24 cellular contexts compared by ENCODE assay signal in genomic region chr9:87886210-87887150, GRCh38. TPM values are rescaled to one million over a fixed set of nuclear protein-coding genes. Genes with fewer than 3 reads are reported as not detected.
DNase-seq lines count a peak whose midpoint lies in the region; ATAC-seq, FAIRE-seq and TF ChIP-seq lines count a peak whose summit lies in the region.
"Had no signal": no experiment of that assay in that cellular context is flagged by ENCODE, and none has a peak within 500 bp of the region (broad histone marks: within the 10 kb centered on the region; RNA-seq: fewer than 3 reads in every experiment).

No MANE protein-coding gene starts in this region.

- CTCF ChIA-PET in HEK293T (lab: Yijun Ruan, JAX) (no interaction called here), K562 (lab: Yijun Ruan, JAX; ENCODE audit: low intra/inter-chr PET ratio) (no interaction called here)

- POLR2A ChIA-PET in HEK293T (lab: Yijun Ruan, JAX), result no interaction called here
- POLR2A ChIA-PET in K562 (lab: Yijun Ruan, JAX), result no interaction called here

- H3K9me3 ChIP-seq in K562 (replicated peaks; ENCODE audit: control insufficient read depth, insufficient read depth, low read depth, low read length) (no peaks in the 10 kb centered on the region), neuronal stem cell (replicated peaks in 1 of 2; ENCODE audit: control insufficient read depth in 2 of 2, insufficient read depth in 1 of 2, low read depth in 1 of 2, low read length in 2 of 2) (no peaks in the 10 kb centered on the region)
- H3K9me3 ChIP-seq: SJCRH30 had no signal

- H2BK12ac ChIP-seq in neuronal stem cell (ENCODE audit: low read length), result no peak overlapping the region

- H3K9ac ChIP-seq in K562 (ENCODE audit: insufficient read depth in 1 of 2, low read depth in 2 of 2, low read length in 2 of 2) (no peak overlapping the region), neuronal stem cell (ENCODE audit: low read depth, low read length, poor library complexity) (no peak overlapping the region)
- H3K9ac ChIP-seq: KMS-11 had no signal

- no peak for TF ChIP-seq EP300 in K562 (IDR thresholded peaks at IDR 0.05; ENCODE audit: low read length)

- H3K4me1 ChIP-seq in K562 (replicated peaks in 1 of 2; ENCODE audit: control insufficient read depth in 2 of 2, insufficient read depth in 2 of 2, low read length in 2 of 2) (peaks cover 0 to 6% of the 10 kb centered on the region in 2 experiments; a peak in 1 of 5 replicates), neuronal stem cell (ENCODE audit: control insufficient read depth in 2 of 2, insufficient read depth in 1 of 2, low read depth in 1 of 2, low read length in 2 of 2) (peaks cover 0 to 5% of the 10 kb centered on the region in 2 donors)
- H3K4me1 ChIP-seq: SJCRH30 had no signal

- no peak overlapping the region for H2AFZ ChIP-seq in K562 (ENCODE audit: low read depth, low read length)
- H2AFZ ChIP-seq in neuronal stem cell (ENCODE audit: low read length), result no peak overlapping the region
- H2AFZ ChIP-seq: PC-9 had no signal

- ATAC-seq in K562, result no peak
- ATAC-seq: Right ventricle myocardium inferior had no signal

- H2BK120ac ChIP-seq in neuronal stem cell (ENCODE audit: low read depth, low read length), result no peak overlapping the region

- FAIRE-seq in K562 (lab: Jason Lieb, UNC), result no peak
- FAIRE-seq in GM19239 (lab: Jason Lieb, UNC), result no peak
- FAIRE-seq: GM18507, H54 had no signal

- no peak overlapping the region for H3K18ac ChIP-seq in neuronal stem cell (ENCODE audit: low read length)

- no peak for TF ChIP-seq RAD21 in K562 (CRISPR knock-in tag; conservative IDR thresholded peaks at IDR 0.05 in 1 of 2, IDR thresholded peaks at IDR 0.05 in 1 of 2)

- no peak overlapping the region for H3K4ac ChIP-seq in neuronal stem cell (ENCODE audit: low read length)

- H3K14ac ChIP-seq in neuronal stem cell (ENCODE audit: low read length), result no peak overlapping the region

- H3K27me3 ChIP-seq in K562 (ENCODE audit: control insufficient read depth in 2 of 2, insufficient read depth in 2 of 2, low read length in 2 of 2) (peaks cover 0 to 43% of the 10 kb centered on the region in 2 experiments; a peak in 2 of 5 replicates), neuronal stem cell (ENCODE audit: control insufficient read depth in 3 of 3, insufficient read depth in 3 of 3, low read depth in 1 of 3, low read length in 3 of 3) (no peaks in the 10 kb centered on the region)
- H3K27me3 ChIP-seq: SJCRH30 had no signal

- no peaks in the 10 kb centered on the region for H4K20me1 ChIP-seq in K562 (replicated peaks; ENCODE audit: control insufficient read depth, insufficient read depth, low read length)

- no peaks in the 10 kb centered on the region for H3K36me3 ChIP-seq in K562 (ENCODE audit: control insufficient read depth, insufficient read depth, low read length)
- H3K36me3 ChIP-seq in neuronal stem cell (replicated peaks in 1 of 2; ENCODE audit: control insufficient read depth in 2 of 2, insufficient read depth in 2 of 2, low read length in 2 of 2), result no peaks in the 10 kb centered on the region
- H3K36me3 ChIP-seq: SJCRH30 had no signal

- H3K23ac ChIP-seq in neuronal stem cell (ENCODE audit: low read depth, low read length, poor library complexity), result no peak overlapping the region

- H4K8ac ChIP-seq in neuronal stem cell (ENCODE audit: low read depth, low read length), result no peak overlapping the region

- intact Hi-C loops in K562 (cut with micrococcal nuclease), result no loop called here

- no peaks in the 10 kb centered on the region for H3K79me1 ChIP-seq in neuronal stem cell (ENCODE audit: low read depth, low read length)

- no peak for TF ChIP-seq CTCF in K562 (IDR thresholded peaks at IDR 0.05 in 2 of 3, conservative IDR thresholded peaks at IDR 0.05 in 1 of 3; ENCODE audit: insufficient read depth in 2 of 3, low read depth in 1 of 3, low read length in 3 of 3)

- no peaks in the 10 kb centered on the region for H3K79me2 ChIP-seq in K562 (ENCODE audit: control insufficient read depth, insufficient read depth, low read length)

- 10% methylated on average over 9 of the region's 14 CpGs for WGBS in K562 (ENCODE audit: insufficient coverage, low coverage, missing lambda C conversion rate)
- WGBS in neuronal stem cell (ENCODE audit: extremely low coverage in 2 of 2, insufficient read length in 2 of 2, insufficient replicate concordance in 1 of 2), 2 donors, result no CpG with 5 or more reads among the region's 14 CpGs

- H4K91ac ChIP-seq in neuronal stem cell (ENCODE audit: low read depth, low read length, poor library complexity), result no peak overlapping the region

- no peak overlapping the region for H2BK15ac ChIP-seq in neuronal stem cell (ENCODE audit: low read length)

- no peak overlapping the region for H2BK5ac ChIP-seq in neuronal stem cell (ENCODE audit: low read length)

- no peak overlapping the region for H3K27ac ChIP-seq in K562 (ENCODE audit: extremely low read depth, low read depth, low read length)
- no peak overlapping the region for H3K27ac ChIP-seq in neuronal stem cell (replicated peaks; ENCODE audit: low read length)
- H3K27ac ChIP-seq: 22Rv1, KMS-11, PC-9, SJCRH30 had no signal

- H3K4me2 ChIP-seq in K562 (ENCODE audit: insufficient read depth, low read length), result no peak overlapping the region
- no peak overlapping the region for H3K4me2 ChIP-seq in neuronal stem cell (ENCODE audit: insufficient read depth, low read length, poor library complexity, severe bottlenecking)
- H3K4me2 ChIP-seq: KMS-11, PC-9 had no signal

- H3K9me1 ChIP-seq in K562 (ENCODE audit: control insufficient read depth, insufficient read depth, low read length), result no peaks in the 10 kb centered on the region

- in situ Hi-C loops in K562 (cut with MboI), result no loop called here

- no peak overlapping the region for H3K4me3 ChIP-seq in K562
- H3K4me3 ChIP-seq in neuronal stem cell (ENCODE audit: low read length in 2 of 2), result no peak overlapping the region
- H3K4me3 ChIP-seq: PC-9, SJCRH30 had no signal

- TF ChIP-seq POLR2A in K562 (conservative IDR thresholded peaks at IDR 0.05), result no peak

- DNase-seq in DMS 273 (lab: John Stamatoyannopoulos, UW; ENCODE audit: unreplicated experiment) (peak; percentile 61), DMS 273 treated with DMSO at 0.1 percent for 48 hours (lab: John Stamatoyannopoulos, UW) (no peak), HEK293T (ENCODE audit: extremely low spot score) (peak; percentile 1), K562 (ENCODE audit: extremely low read depth in 1 of 4, low spot score in 3 of 4) (no peak), neuronal stem cell (ENCODE audit: low spot score) (no peak), AG20443 (ENCODE audit: low spot score) (no peak), GM19239 (ENCODE audit: insufficient read length, low spot score) (no peak)
- peak; percentile 18 for DNase-seq in stimulated activated CD8-positive, alpha-beta memory T cell treated with anti-CD3 and anti-CD28 coated beads, Interleukin-4, amount 100 ng/mL, for 48 hours
- DNase-seq: Calu3, MM.1S, NCI-H1417, NCI-H1694, NCI-H2029 treated with DMSO at 0.1 percent for 48 hours, NCI-H774, PC-9, SJCRH30 had no signal

- no TSS peak for BruUV-seq in K562 (replicated peaks; lab: Mats Ljungman, UMichigan)

- no peak overlapping the region for H2AK5ac ChIP-seq in neuronal stem cell (ENCODE audit: low read depth, low read length)

TF ChIP-seq in HEK293T, 16 proteins besides CTCF, POLR2A, EP300 and RAD21 (continues in another document):
- TF ChIP-seq HDGF (IDR thresholded peaks at IDR 0.05; ENCODE audit: borderline replicate concordance) (no peak), ELF4 (IDR thresholded peaks at IDR 0.05) (no peak)

RNA-seq across cellular contexts. Expression of gene SPATA31E1, which starts 3.8 kb away (rescaled TPM):
- total RNA-seq in K562 (2011; cell fraction: chromatin; rRNA removed; ENCODE audit: low replicate concordance), result not detected in 2 replicates
- total RNA-seq in K562 (2011; cell fraction: nucleolus; rRNA removed), result not detected in 2 replicates
- not detected in 2 replicates for total RNA-seq in K562 (2011; cell fraction: nucleoplasm; rRNA removed)
- not detected in 2 replicates for total RNA-seq in K562 (2014; rRNA removed)
- not detected in 2 replicates for total RNA-seq in K562 (2014; rRNA removed; fragmentation: Illumina TruSeq; extraction: Trizol)
- total RNA-seq in K562 (2015; rRNA removed; fragmentation: Illumina TruSeq; extraction: Trizol), result not detected in 2 replicates
- total RNA-seq in K562 (2021), result not detected in 2 replicates
- polyA plus RNA-seq in K562 (2011; rRNA removed), result not detected in 2 replicates
- polyA plus RNA-seq in K562 (2011; cell fraction: cytosol; rRNA removed), result not detected in 2 replicates
- not detected in 2 replicates for polyA plus RNA-seq in K562 (2011; cell fraction: nucleus; rRNA removed)
- polyA plus RNA-seq in K562 (2012), result 0.03 TPM in 1 of 2 replicates, not detected in the other
- polyA plus RNA-seq in K562 (2014; fragmentation: Illumina TruSeq; extraction: Trizol), result not detected in 2 replicates
- polyA plus RNA-seq in K562 (2014; fragmentation: Nextera tagmentation; extraction: Ambion mirVana), result not detected
- not detected in 2 replicates for polyA plus RNA-seq in K562 (2014; rRNA removed)
- not detected in 2 replicates for polyA minus RNA-seq in K562 (2011; rRNA and poly(A)+ RNA removed)
- not detected in 2 replicates for polyA minus RNA-seq in K562 (2011; cell fraction: cytosol; rRNA and poly(A)+ RNA removed)
- not detected in 2 replicates for polyA minus RNA-seq in K562 (2011; cell fraction: nucleus; rRNA and poly(A)+ RNA removed)
- 0.01 TPM for polyA plus RNA-seq in neuronal stem cell (2013, experiment 1 of 2)
- polyA plus RNA-seq in neuronal stem cell (2013, experiment 2 of 2), result 0.03 TPM
- total RNA-seq: Calu3, G401, PC-9, Right ventricle myocardium inferior, RPMI7951, SJCRH30 had no signal
- polyA plus RNA-seq: BJ had no signal

RNA-seq across cellular contexts. Expression of gene SPATA31C1, which starts 31.3 kb away (rescaled TPM):
- 0.12 and 0.14 TPM in 2 replicates for total RNA-seq in K562 (2011; cell fraction: chromatin; rRNA removed; ENCODE audit: low replicate concordance)
- under 0.01 TPM in 1 of 2 replicates, not detected in the other for total RNA-seq in K562 (2011; cell fraction: nucleolus; rRNA removed)
- total RNA-seq in K562 (2011; cell fraction: nucleoplasm; rRNA removed), result 0.15 TPM in 1 of 2 replicates, not detected in the other
- total RNA-seq in K562 (2014; rRNA removed) (0.04 TPM in 1 of 2 replicates, not detected in the other), K562 (2014; rRNA removed; fragmentation: Illumina TruSeq; extraction: Trizol) (0.04 TPM in 1 of 2 replicates, not detected in the other), K562 (2015; rRNA removed; fragmentation: Illumina TruSeq; extraction: Trizol) (not detected in 2 replicates), K562 (2021) (0.07 TPM in 1 of 2 replicates, not detected in the other)
- polyA plus RNA-seq in K562 (2011; rRNA removed) (0.04 TPM in 1 of 2 replicates, not detected in the other), K562 (2014; fragmentation: Illumina TruSeq; extraction: Trizol) (0.07 and 0.08 TPM in 2 replicates), K562 (2014; fragmentation: Nextera tagmentation; extraction: Ambion mirVana) (under 1 TPM; 0.03 to 0.15 TPM), K562 (2014; rRNA removed) (0.13 TPM in 1 of 2 replicates, not detected in the other)
- not detected in 2 replicates for polyA plus RNA-seq in K562 (2011; cell fraction: cytosol; rRNA removed)
- 0.06 and 0.07 TPM in 2 replicates for polyA plus RNA-seq in K562 (2011; cell fraction: nucleus; rRNA removed)
- 0.13 and 0.14 TPM in 2 replicates for polyA plus RNA-seq in K562 (2012)
- not detected in 2 replicates for polyA minus RNA-seq in K562 (2011; rRNA and poly(A)+ RNA removed)
- not detected in 2 replicates for polyA minus RNA-seq in K562 (2011; cell fraction: cytosol; rRNA and poly(A)+ RNA removed)
- under 0.01 TPM in 1 of 2 replicates, not detected in the other for polyA minus RNA-seq in K562 (2011; cell fraction: nucleus; rRNA and poly(A)+ RNA removed)
- polyA plus RNA-seq in neuronal stem cell (2013, experiment 1 of 2), result 0.04 TPM
- polyA plus RNA-seq in neuronal stem cell (2013, experiment 2 of 2), result 0.03 TPM
- total RNA-seq: Calu3, G401, PC-9, Right ventricle myocardium inferior, RPMI7951 had no signal
- polyA plus RNA-seq: BJ had no signal

Comparison
In these comparisons a context has a peak if more than half of its experiments do, and no peak if none do; other contexts are left out.
1. DNase-seq: peak in DMS 273 (single experiment), HEK293T (single experiment) and stimulated activated CD8-positive, alpha-beta memory T cell treated with anti-CD3 and anti-CD28 coated beads, Interleukin-4, amount 100 ng/mL, for 48 hours (single experiment); none in DMS 273 treated with DMSO at 0.1 percent for 48 hours (single experiment), K562 (0 of 4), neuronal stem cell (single experiment), AG20443 (single experiment) and GM19239 (single experiment).